In genomic region chr14:54769955-54770863, GRCh38 we compare ENCODE assay signal across 17 cellular contexts.
A peak's percentile ranks its signal among the peaks of the same experiment; 100 is the strongest.
DNase-seq lines count a peak whose midpoint lies in the region; ATAC-seq and TF ChIP-seq lines count a peak whose summit lies in the region.
"Had no signal": no experiment of that assay in that cellular context is flagged by ENCODE, and none has a peak within 500 bp of the region (broad histone marks: within the 10 kb centered on the region; RNA-seq: fewer than 3 reads in every experiment).

No MANE protein-coding gene starts in this region.

- H3K27me3 Mint-ChIP-seq in memory B cell: no peaks in the 10 kb centered on the region

- no peak for ATAC-seq in memory B cell (ENCODE audit: low read depth)
- ATAC-seq in thoracic aorta (ENCODE audit: insufficient number of reproducible peaks, low FRiP score, low read depth): no peak
- ATAC-seq in HG03520 (IDR thresholded peaks at IDR 0.05; ENCODE audit: unreplicated experiment): no peak
- ATAC-seq: body of pancreas had no signal

- peaks cover 26 to 44% of the 10 kb centered on the region in 2 donors for H3K36me3 ChIP-seq in ascending aorta
- peaks cover 21% of the 10 kb centered on the region for H3K36me3 ChIP-seq in thoracic aorta
- H3K36me3 ChIP-seq: uterus had no signal

- no peaks in the 10 kb centered on the region for H3K9me3 ChIP-seq in ascending aorta
- no peaks in the 10 kb centered on the region for H3K9me3 ChIP-seq in thoracic aorta
- H3K9me3 ChIP-seq: body of pancreas, uterus had no signal

- DNase-seq in NCI-H2196 (lab: John Stamatoyannopoulos, UW; ENCODE audit: unreplicated experiment) (peak; percentile 2), NCI-H2196 treated with DMSO at 0.1 percent for 48 hours (lab: John Stamatoyannopoulos, UW; ENCODE audit: unreplicated experiment) (no peak), ascending aorta (ENCODE audit: low spot score in 2 of 2) (no peak), memory B cell (ENCODE audit: low spot score in 2 of 2) (no peak), thoracic aorta (ENCODE audit: low spot score) (no peak), EL (no peak), HUDEP-2 (lab: John Stamatoyannopoulos, UW; ENCODE audit: unreplicated experiment in 76 of 76) (no peak)
- DNase-seq: activated CD4-positive, alpha-beta T cell treated with anti-CD3 and anti-CD28 coated beads, Interleukin-2, amount 50 U/mL, for 48 hours; body of pancreas; foreskin melanocyte; MM.1S; NCI-H2171 treated with DMSO at 0.1 percent for 48 hours; uterus had no signal

- no peak for TF ChIP-seq CTCF in ascending aorta (IDR thresholded peaks at IDR 0.05)
- no peak for TF ChIP-seq CTCF in thoracic aorta (IDR thresholded peaks at IDR 0.05)

- H3K36me3 Mint-ChIP-seq in memory B cell: peaks cover 12% of the 10 kb centered on the region
- H3K36me3 Mint-ChIP-seq: activated naive CD4-positive, alpha-beta T cell treated with anti-CD3 and anti-CD28 coated beads, Interleukin-2, amount 50 U/mL, for 24 hours had no signal

- H3K27me3 ChIP-seq in ascending aorta (no peaks in the 10 kb centered on the region), thoracic aorta (replicated peaks; ENCODE audit: insufficient read depth) (no peaks in the 10 kb centered on the region)
- H3K27me3 ChIP-seq: body of pancreas, uterus had no signal

- H3K4me3 ChIP-seq in ascending aorta (no peak overlapping the region), thoracic aorta (peak overlapping the region; percentile 24)
- H3K4me3 ChIP-seq: body of pancreas, uterus had no signal

- H3K27ac ChIP-seq in ascending aorta (peak overlapping the region; percentile 96 to 97), thoracic aorta (peak overlapping the region; percentile 96 to 99)
- H3K27ac ChIP-seq: body of pancreas had no signal

- peaks cover 19 to 49% of the 10 kb centered on the region in 2 donors for H3K4me1 ChIP-seq in ascending aorta
- peaks cover 45 to 67% of the 10 kb centered on the region in 2 donors for H3K4me1 ChIP-seq in thoracic aorta (ENCODE audit: control insufficient read depth in 1 of 2, low read depth in 2 of 2)

- H3K4me3 Mint-ChIP-seq in memory B cell: no peak overlapping the region
- H3K4me3 Mint-ChIP-seq: activated naive CD4-positive, alpha-beta T cell treated with anti-CD3 and anti-CD28 coated beads, Interleukin-2, amount 50 U/mL, for 24 hours; neural crest cell; stimulated activated naive CD8-positive, alpha-beta T cell treated with anti-CD3 and anti-CD28 coated beads, Interleukin-15, Interleukin-2, amounts not matched to agents 100 ng/mL and 50 ng/mL, for 24 hours had no signal

- H3K4me1 Mint-ChIP-seq in memory B cell: peaks cover 10% of the 10 kb centered on the region

- no peaks in the 10 kb centered on the region for H3K9me3 Mint-ChIP-seq in memory B cell
- H3K9me3 Mint-ChIP-seq: activated naive CD4-positive, alpha-beta T cell treated with anti-CD3 and anti-CD28 coated beads, Interleukin-2, amount 50 U/mL, for 24 hours; neural crest cell; stimulated activated naive CD8-positive, alpha-beta T cell treated with anti-CD3 and anti-CD28 coated beads, Interleukin-15, Interleukin-2, amounts not matched to agents 100 ng/mL and 50 ng/mL, for 24 hours had no signal

- peak overlapping the region; percentile 14 for H3K27ac Mint-ChIP-seq in memory B cell
- H3K27ac Mint-ChIP-seq: activated naive CD4-positive, alpha-beta T cell treated with anti-CD3 and anti-CD28 coated beads, Interleukin-2, amount 50 U/mL, for 24 hours; stimulated activated naive CD8-positive, alpha-beta T cell treated with anti-CD3 and anti-CD28 coated beads, Interleukin-15, Interleukin-2, amounts not matched to agents 100 ng/mL and 50 ng/mL, for 24 hours had no signal

- intact Hi-C loops in ascending aorta (cut with DNase I): loop anchor here (2.0 to 10.0 kb wide), 2 partner anchors 35 to 55 kb away; no protein-coding TSS in a partner anchor
